2 cellular contexts compared by ENCODE assay signal in genomic region chr5:61228229-61228628, GRCh38.
TF ChIP-seq lines count a peak whose summit lies in the region.

No MANE protein-coding gene starts in this region.

TF ChIP-seq in endothelial cell of umbilical vein, 7 proteins besides CTCF, POLR2A, EP300 and RAD21:
- TF ChIP-seq GATA2 (IDR thresholded peaks at IDR 0.05; ENCODE audit: insufficient read depth, insufficient read length, low read depth, low read length) (no peak), EZH2 (IDR thresholded peaks at IDR 0.05; ENCODE audit: borderline replicate concordance, low read depth, low read length, severe bottlenecking) (no peak), JUN (IDR thresholded peaks at IDR 0.05; ENCODE audit: borderline replicate concordance, insufficient read depth, insufficient read length, low read depth) (no peak), MAX (IDR thresholded peaks at IDR 0.05; ENCODE audit: insufficient read depth, insufficient read length) (no peak), POLR2AphosphoS5 (IDR thresholded peaks at IDR 0.05; ENCODE audit: insufficient read depth, low read depth, low read length) (no peak), MYC (IDR thresholded peaks at IDR 0.05; ENCODE audit: low read depth, low read length) (no peak), FOS (IDR thresholded peaks at IDR 0.05; ENCODE audit: borderline replicate concordance, insufficient read depth, low read length) (no peak)

TF ChIP-seq in SK-N-SH, 30 proteins besides CTCF, POLR2A, EP300 and RAD21:
- TF ChIP-seq FOXJ3 (CRISPR knock-in tag; IDR thresholded peaks at IDR 0.05) = no peak
- TF ChIP-seq CHD2 (IDR thresholded peaks at IDR 0.05; ENCODE audit: low read length, partially characterized antibody) = no peak
- no peak for TF ChIP-seq IRF3 (IDR thresholded peaks at IDR 0.05; ENCODE audit: low read depth, low read length)
- no peak for TF ChIP-seq SMC3 (IDR thresholded peaks at IDR 0.05; ENCODE audit: low read depth, low read length)
- TF ChIP-seq, protein P1, sequence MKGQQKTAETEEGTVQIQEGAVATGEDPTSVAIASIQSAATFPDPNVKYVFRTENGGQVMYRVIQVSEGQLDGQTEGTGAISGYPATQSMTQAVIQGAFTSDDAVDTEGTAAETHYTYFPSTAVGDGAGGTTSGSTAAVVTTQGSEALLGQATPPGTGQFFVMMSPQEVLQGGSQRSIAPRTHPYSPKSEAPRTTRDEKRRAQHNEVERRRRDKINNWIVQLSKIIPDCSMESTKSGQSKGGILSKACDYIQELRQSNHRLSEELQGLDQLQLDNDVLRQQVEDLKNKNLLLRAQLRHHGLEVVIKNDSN (IDR thresholded peaks at IDR 0.05; ENCODE audit: borderline replicate concordance, low read depth) = no peak
